In genomic region chr18:3823073-3823472, GRCh38 we compare ENCODE assay signal across 26 cellular contexts.
"Had no signal": no experiment of that assay in that cellular context is flagged by ENCODE, and none has a peak within 500 bp of the region (broad histone marks: within the 10 kb centered on the region; RNA-seq: fewer than 3 reads in every experiment).

No MANE protein-coding gene starts in this region.

- H3K4me1 ChIP-seq: ascending aorta had no signal

- DNase-seq: activated B cell treated with CpG ODN at 0.5 μM for 24 hours; activated CD4-positive, alpha-beta memory T cell treated with anti-CD3 and anti-CD28 coated beads, Interleukin-2, amount 10 ng/mL, durations not matched to agents 7 days and 5 days; activated CD4-positive, alpha-beta T cell treated with anti-CD3 and anti-CD28 coated beads for 4 hours; activated CD4-positive, alpha-beta T cell treated with anti-CD3 and anti-CD28 coated beads, Interleukin-2, amount 10 ng/mL, durations not matched to agents 24 days and 14 days; activated CD4-positive, alpha-beta T cell treated with anti-CD3 and anti-CD28 coated beads, Interleukin-2, amount 50 U/mL, for 48 hours; activated CD4-positive, CD25-positive, alpha-beta regulatory T cell treated with anti-CD3 and anti-CD28 coated beads, Interleukin-2, amount 50 U/mL, for 72 hours; activated CD8-positive, alpha-beta memory T cell treated with anti-CD3 and anti-CD28 coated beads, Interleukin-2, amount 50 U/mL, for 4 hours; activated gamma-delta T cell; activated naive CD4-positive, alpha-beta T cell treated with anti-CD3 and anti-CD28 coated beads, Interleukin-2, amount 10 ng/mL, durations not matched to agents 7 days and 5 days; activated naive CD4-positive, alpha-beta T cell treated with Interleukin-2 at 50 U/mL for 16 hours; activated naive CD8-positive, alpha-beta T cell treated with anti-CD3 and anti-CD28 coated beads, Interleukin-2, amount 10 ng/mL, durations not matched to agents 7 days and 5 days; activated naive CD8-positive, alpha-beta T cell treated with anti-CD3 and anti-CD28 coated beads, Interleukin-2, amount 50 U/mL, for 24 hours; activated T-cell treated with anti-CD3 and anti-CD28 coated beads for 4 hours; activated T-cell treated with anti-CD3 and anti-CD28 coated beads, Interleukin-2, amount 50 U/mL, for 1 hour; activated T-cell treated with anti-CD3 and anti-CD28 coated beads, Interleukin-2, amount 50 U/mL, for 4 hours; activated T-cell treated with anti-CD3 and anti-CD28 coated beads, Interleukin-2, amount 50 U/mL, for 72 hours; amygdala; anterior cingulate cortex; caudate nucleus; cerebellar nuclear complex; T-helper 1 cell; T-helper 2 cell; T-helper 9 cell had no signal

- H3K36me3 ChIP-seq: ascending aorta, cardiac muscle cell had no signal

- H3K27me3 ChIP-seq: ascending aorta, cardiac muscle cell had no signal

- H3K4me3 ChIP-seq: ascending aorta, cardiac muscle cell had no signal

- H3K27ac ChIP-seq: ascending aorta, cardiac muscle cell, VCaP had no signal

- H3K9me3 ChIP-seq: ascending aorta had no signal
